ENCODE assay signal across 8 cellular contexts in genomic region chr4:40238700-40239548, GRCh38.
DNase-seq lines count a peak whose midpoint lies in the region; ATAC-seq and TF ChIP-seq lines count a peak whose summit lies in the region.
"Had no signal": no experiment of that assay in that cellular context is flagged by ENCODE, and none has a peak within 500 bp of the region (broad histone marks: within the 10 kb centered on the region; RNA-seq: fewer than 3 reads in every experiment).

No MANE protein-coding gene starts in this region.

- TF ChIP-seq CTCF in NB4 (IDR thresholded peaks at IDR 0.05; ENCODE audit: low read depth, low read length) (no peak), GM10248 (IDR thresholded peaks at IDR 0.05; ENCODE audit: control extremely low read depth, extremely low read depth, low read depth, missing control alignments) (no peak)

- no peaks in the 10 kb centered on the region for H3K9me3 Mint-ChIP-seq in stimulated activated memory B cell treated with anti-CD40 and anti-IgM and Interleukin-4, amounts not matched to agents 10 μg/mL and 1 μg/mL and 100 μg/mL, for 72 hours

- no peaks in the 10 kb centered on the region for H3K27me3 Mint-ChIP-seq in stimulated activated memory B cell treated with anti-CD40 and anti-IgM and Interleukin-4, amounts not matched to agents 10 μg/mL and 1 μg/mL and 100 μg/mL, for 72 hours

- CTCF ChIA-PET in GM10248 (lab: Yijun Ruan, JAX): no interaction called here

- no peak overlapping the region for H3K4me3 ChIP-seq in NB4 (ENCODE audit: low read depth, low read length)

- no peak overlapping the region for H3K4me3 Mint-ChIP-seq in stimulated activated memory B cell treated with anti-CD40 and anti-IgM and Interleukin-4, amounts not matched to agents 10 μg/mL and 1 μg/mL and 100 μg/mL, for 72 hours

- DNase-seq in NB4 (ENCODE audit: low read depth) (peak; percentile 51), iPS-NIHi7 (ENCODE audit: extremely low spot score) (peak; percentile 52), GM10248 (ENCODE audit: extremely low spot score) (no peak)
- DNase-seq in activated CD8-positive, alpha-beta memory T cell treated with anti-CD3 and anti-CD28 coated beads for 1 hour (ENCODE audit: extremely low read depth in 1 of 2, low read depth in 1 of 2): peak; percentile 50
- DNase-seq: foreskin fibroblast had no signal

- H3K27ac Mint-ChIP-seq in stimulated activated memory B cell treated with anti-CD40 and anti-IgM and Interleukin-4, amounts not matched to agents 10 μg/mL and 1 μg/mL and 100 μg/mL, for 72 hours: peak overlapping the region; percentile 73

- H3K36me3 Mint-ChIP-seq in stimulated activated memory B cell treated with anti-CD40 and anti-IgM and Interleukin-4, amounts not matched to agents 10 μg/mL and 1 μg/mL and 100 μg/mL, for 72 hours: peaks cover 58% of the 10 kb centered on the region

- POLR2A ChIA-PET in GM10248 (lab: Yijun Ruan, JAX): no interaction called here

- peaks cover 76% of the 10 kb centered on the region for H3K4me1 Mint-ChIP-seq in stimulated activated memory B cell treated with anti-CD40 and anti-IgM and Interleukin-4, amounts not matched to agents 10 μg/mL and 1 μg/mL and 100 μg/mL, for 72 hours

- ATAC-seq in stimulated activated memory B cell treated with anti-CD40 and anti-IgM and Interleukin-4, amounts not matched to agents 10 μg/mL and 1 μg/mL and 100 μg/mL, for 72 hours: no peak
- ATAC-seq in HG03025 (IDR thresholded peaks at IDR 0.05; ENCODE audit: low FRiP score, unreplicated experiment) (no peak), HG03460 (IDR thresholded peaks at IDR 0.05; ENCODE audit: unreplicated experiment) (no peak)

- no peak for TF ChIP-seq POLR2A in NB4 (IDR thresholded peaks at IDR 0.05; ENCODE audit: extremely low read depth, insufficient read length)
